Comparison of ENCODE assay signal across 21 cellular contexts in genomic region chr3:62329970-62330369, GRCh38. TPM values are rescaled to one million over a fixed set of nuclear protein-coding genes. Genes with fewer than 3 reads are reported as not detected.
A peak's percentile ranks its signal among the peaks of the same experiment; 100 is the strongest.
DNase-seq lines count a peak whose midpoint lies in the region; ATAC-seq and TF ChIP-seq lines count a peak whose summit lies in the region.
"Had no signal": no experiment of that assay in that cellular context is flagged by ENCODE, and none has a peak within 500 bp of the region (broad histone marks: within the 10 kb centered on the region; RNA-seq: fewer than 3 reads in every experiment).

No MANE protein-coding gene starts in this region.

- intact Hi-C loops in CD4-positive, alpha-beta T cell (cut with DNase I, micrococcal nuclease): loop anchor here (5.0 kb wide), 1 partner anchor 1487 kb away; the partner anchor contains the start of gene C3orf49 (in 2 of the 2)
- intact Hi-C loops in left ventricle myocardium superior (cut with micrococcal nuclease): loop anchor here (5.0 to 10.0 kb wide), 2 partner anchors 125 to 227 kb away; no protein-coding TSS in a partner anchor

- TF ChIP-seq EP300 in suprapubic skin (IDR thresholded peaks at IDR 0.05): no peak

- no peak overlapping the region for H3K27ac Mint-ChIP-seq in CD4-positive, alpha-beta T cell
- H3K27ac Mint-ChIP-seq: H9 had no signal

- H3K9me3 ChIP-seq in CD4-positive, alpha-beta T cell (ENCODE audit: control insufficient read depth, low read length): no peaks in the 10 kb centered on the region
- no peaks in the 10 kb centered on the region for H3K9me3 ChIP-seq in suprapubic skin
- H3K9me3 ChIP-seq: SJSA1 had no signal

- no peaks in the 10 kb centered on the region for H3K4me1 ChIP-seq in suprapubic skin
- H3K4me1 ChIP-seq: SJSA1 had no signal

- no peak for TF ChIP-seq POLR2A in suprapubic skin (IDR thresholded peaks at IDR 0.05)

- H3K4me3 Mint-ChIP-seq in CD4-positive, alpha-beta T cell: no peak overlapping the region
- H3K4me3 Mint-ChIP-seq: CD14-positive monocyte, H9 had no signal

- POLR2A ChIA-PET in CD4-positive, alpha-beta T cell (lab: Charles Lee): no interaction called here

- TF ChIP-seq CTCF in CD4-positive, alpha-beta T cell (IDR thresholded peaks at IDR 0.05): no peak
- no peak for TF ChIP-seq CTCF in suprapubic skin (IDR thresholded peaks at IDR 0.05)

- H3K27ac ChIP-seq in CD4-positive, alpha-beta T cell (ENCODE audit: low read depth, low read length): no peak overlapping the region
- no peak overlapping the region for H3K27ac ChIP-seq in suprapubic skin
- H3K27ac ChIP-seq: KMS-11, SJSA1 had no signal

- no peaks in the 10 kb centered on the region for H3K36me3 Mint-ChIP-seq in CD4-positive, alpha-beta T cell (ENCODE audit: low read depth)
- H3K36me3 Mint-ChIP-seq: CD14-positive monocyte had no signal

- 64% methylated on average over 5 of the region's 5 CpGs for WGBS in suprapubic skin

- DNase-seq in NOMO-1 treated with DMSO at 0.1 percent for 48 hours (lab: John Stamatoyannopoulos, UW; ENCODE audit: unreplicated experiment) (peak; percentile 11), NOMO-1 (lab: John Stamatoyannopoulos, UW; ENCODE audit: unreplicated experiment in 2 of 2) (no peak), NCI-H2171 (lab: John Stamatoyannopoulos, UW) (peak; percentile 29), cerebellum (ENCODE audit: low spot score) (peak; percentile 58), suprapubic skin (ENCODE audit: low spot score in 2 of 2) (no peak), left ventricle myocardium superior (no peak)
- no peak for DNase-seq in CD4-positive, alpha-beta T cell
- DNase-seq: AML-193, DMS153, GF-D8, H9, NCI-H1092, NCI-H510A treated with DMSO at 0.1 percent for 48 hours, NCI-H774, T-helper 2 cell had no signal

- H3K9me3 Mint-ChIP-seq in CD4-positive, alpha-beta T cell: no peaks in the 10 kb centered on the region
- H3K9me3 Mint-ChIP-seq: CD14-positive monocyte, H9 had no signal

- no peak overlapping the region for H3K4me3 ChIP-seq in suprapubic skin
- H3K4me3 ChIP-seq: SJSA1 had no signal

- H3K27me3 ChIP-seq in CD4-positive, alpha-beta T cell (ENCODE audit: control insufficient read depth, insufficient read depth, low read length): no peaks in the 10 kb centered on the region
- no peaks in the 10 kb centered on the region for H3K27me3 ChIP-seq in suprapubic skin
- H3K27me3 ChIP-seq: SJSA1 had no signal

- ATAC-seq in CD4-positive, alpha-beta T cell (ENCODE audit: poor library complexity): no peak
- no peak for ATAC-seq in left ventricle myocardium superior
- ATAC-seq: Panc1 had no signal

- H3K36me3 ChIP-seq in suprapubic skin: peaks cover 7% of the 10 kb centered on the region
- H3K36me3 ChIP-seq: SJSA1 had no signal

- no peaks in the 10 kb centered on the region for H3K27me3 Mint-ChIP-seq in CD4-positive, alpha-beta T cell

- CTCF ChIA-PET in CD4-positive, alpha-beta T cell (lab: Charles Lee): no interaction called here

- H3K4me1 Mint-ChIP-seq in CD4-positive, alpha-beta T cell (ENCODE audit: low read depth): no peaks in the 10 kb centered on the region
- H3K4me1 Mint-ChIP-seq: CD14-positive monocyte had no signal

RNA-seq across cellular contexts. Expression of gene FEZF2, which starts 43.4 kb away (rescaled TPM):
- total RNA-seq in cerebellum: 0.09 TPM
- total RNA-seq in CD4-positive, alpha-beta T cell: not detected
- total RNA-seq in suprapubic skin: not detected
- not detected for total RNA-seq in left ventricle myocardium superior
- total RNA-seq: Daoy, HT-29, SJSA1 had no signal

Comparison
In these comparisons a context has a peak if more than half of its experiments do, and no peak if none do; other contexts are left out.
1. DNase-seq: peak in NOMO-1 treated with DMSO at 0.1 percent for 48 hours (single experiment), NCI-H2171 (single experiment) and cerebellum (single experiment); none in NOMO-1 (0 of 2), CD4-positive, alpha-beta T cell (0 of 10), suprapubic skin (0 of 2) and left ventricle myocardium superior (single experiment).